In the genomic region with DNA sequence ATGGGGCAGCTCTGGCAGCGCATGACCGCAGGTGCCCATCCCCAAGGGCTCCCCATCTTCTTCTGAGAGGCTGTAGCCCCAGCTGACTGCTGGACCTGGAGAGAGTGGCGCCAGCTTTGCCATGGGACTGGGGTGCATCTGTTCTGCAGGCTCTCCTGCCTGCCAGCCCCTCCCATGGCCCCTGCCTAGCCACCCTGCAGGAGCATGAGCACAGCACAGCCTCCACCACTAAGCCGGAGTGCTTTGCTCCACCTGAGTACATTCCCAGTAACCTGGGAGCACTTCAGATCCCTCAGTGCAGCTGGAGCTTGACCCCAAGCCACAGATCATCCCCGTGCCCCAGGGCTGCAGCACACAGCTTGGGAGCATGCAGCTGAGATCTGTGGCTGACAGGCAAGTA, we compare ENCODE assay signal across 24 cellular contexts. TPM values are rescaled to one million over a fixed set of nuclear protein-coding genes. Genes with fewer than 3 reads are reported as not detected.
DNase-seq lines count a peak whose midpoint lies in the region; ATAC-seq, FAIRE-seq and TF ChIP-seq lines count a peak whose summit lies in the region.
"Had no signal": no experiment of that assay in that cellular context is flagged by ENCODE, and none has a peak within 500 bp of the region (broad histone marks: within the 10 kb centered on the region; RNA-seq: fewer than 3 reads in every experiment).

No MANE protein-coding gene starts in this region.

- H3K27me3 ChIP-seq in RWPE2 (ENCODE audit: insufficient read depth, poor library complexity, severe bottlenecking) (peaks cover 45% of the 10 kb centered on the region), neuronal stem cell (ENCODE audit: control insufficient read depth in 3 of 3, insufficient read depth in 3 of 3, low read depth in 1 of 3, low read length in 3 of 3) (peaks cover 0 to 9% (median 0%) of the 10 kb centered on the region in 3 experiments)

- H3K4me3 ChIP-seq in RWPE2 (ENCODE audit: severe bottlenecking) (no peak overlapping the region), kidney (ENCODE audit: low read length in 2 of 2) (no peak overlapping the region), neuronal stem cell (ENCODE audit: low read length in 2 of 2) (peak overlapping the region in 1 of 2 donors; percentile 49)
- H3K4me3 ChIP-seq: GM12878, GM23338 had no signal

- H3K9me3 ChIP-seq in RWPE2 (ENCODE audit: severe bottlenecking) (no peaks in the 10 kb centered on the region), kidney (ENCODE audit: control insufficient read depth in 1 of 2, low read length in 2 of 2) (no peaks in the 10 kb centered on the region), neuronal stem cell (replicated peaks in 1 of 2; ENCODE audit: control insufficient read depth in 2 of 2, insufficient read depth in 1 of 2, low read depth in 1 of 2, low read length in 2 of 2) (peaks cover 0 to 15% of the 10 kb centered on the region in 2 donors)

- H3K27ac ChIP-seq in RWPE2 (ENCODE audit: poor library complexity, severe bottlenecking): no peak overlapping the region
- no peak overlapping the region for H3K27ac ChIP-seq in kidney (ENCODE audit: low read depth in 2 of 2, low read length in 2 of 2)
- H3K27ac ChIP-seq in neuronal stem cell (replicated peaks; ENCODE audit: low read length): no peak overlapping the region

- FAIRE-seq in kidney (lab: Jason Lieb, UNC): no peak
- FAIRE-seq: GM12878 had no signal

- H4K91ac ChIP-seq in neuronal stem cell (ENCODE audit: low read depth, low read length, poor library complexity): no peak overlapping the region

- H3K4ac ChIP-seq in neuronal stem cell (ENCODE audit: low read length): no peak overlapping the region

- H3K36me3 Mint-ChIP-seq in CD14-positive monocyte: no peaks in the 10 kb centered on the region
- H3K36me3 Mint-ChIP-seq: CD4-positive, CD25-positive, alpha-beta regulatory T cell; CD8-positive, alpha-beta T cell had no signal

- POLR2A ChIA-PET in HEK293T (lab: Yijun Ruan, JAX): no interaction called here

- CTCF ChIA-PET in HEK293T (lab: Yijun Ruan, JAX): no interaction called here

- intact Hi-C loops in CD14-positive monocyte (cut with micrococcal nuclease) (no loop called here), kidney (cut with DNase I) (no loop called here)

- H3K9ac ChIP-seq in kidney (ENCODE audit: low read length in 2 of 2) (no peak overlapping the region), neuronal stem cell (ENCODE audit: low read depth, low read length, poor library complexity) (peak overlapping the region; percentile 60)

- TF ChIP-seq CTCF in CD14-positive monocyte (IDR thresholded peaks at IDR 0.05): no peak
- TF ChIP-seq CTCF in RWPE2 (IDR thresholded peaks at IDR 0.05; ENCODE audit: poor library complexity, severe bottlenecking): no peak
- TF ChIP-seq CTCF in kidney (IDR thresholded peaks at IDR 0.05; ENCODE audit: borderline replicate concordance, extremely low read depth, insufficient read depth): no peak

- no peak overlapping the region for H4K8ac ChIP-seq in neuronal stem cell (ENCODE audit: low read depth, low read length)

- H3K18ac ChIP-seq in neuronal stem cell (ENCODE audit: low read length): no peak overlapping the region

- no peak overlapping the region for H2BK5ac ChIP-seq in neuronal stem cell (ENCODE audit: low read length)

- no CpG with 5 or more reads among the region's 5 CpGs for WGBS in neuronal stem cell (ENCODE audit: extremely low coverage in 2 of 2, insufficient read length in 2 of 2, insufficient replicate concordance in 1 of 2), 2 donors

- no peak overlapping the region for H3K4me2 ChIP-seq in neuronal stem cell (ENCODE audit: insufficient read depth, low read length, poor library complexity, severe bottlenecking)
- H3K4me2 ChIP-seq: GM23338 had no signal

- no peak overlapping the region for H2BK12ac ChIP-seq in neuronal stem cell (ENCODE audit: low read length)

- no peak overlapping the region for H2AK5ac ChIP-seq in neuronal stem cell (ENCODE audit: low read depth, low read length)

- H2AFZ ChIP-seq in neuronal stem cell (ENCODE audit: low read length): no peak overlapping the region
- H2AFZ ChIP-seq: GM23338 had no signal

- H3K4me1 ChIP-seq in RWPE2 (ENCODE audit: insufficient read depth, poor library complexity, severe bottlenecking) (no peaks in the 10 kb centered on the region), kidney (ENCODE audit: control insufficient read depth in 1 of 2, insufficient read depth in 1 of 2, low read depth in 1 of 2, low read length in 2 of 2) (no peaks in the 10 kb centered on the region), neuronal stem cell (ENCODE audit: control insufficient read depth in 2 of 2, insufficient read depth in 1 of 2, low read depth in 1 of 2, low read length in 2 of 2) (no peaks in the 10 kb centered on the region)
- H3K4me1 ChIP-seq: Caco-2 had no signal

- DNase-seq in CD14-positive monocyte (ENCODE audit: low spot score) (peak; percentile 44), RWPE2 (ENCODE audit: low spot score) (peak; percentile 57), kidney (peak; percentile 57), neuronal stem cell (ENCODE audit: low spot score) (no peak), NCI-H1092 treated with DMSO at 0.1 percent for 48 hours (lab: John Stamatoyannopoulos, UW) (no peak), HEK293T (ENCODE audit: extremely low spot score) (no peak)
- DNase-seq: C1 segment of cervical spinal cord; Caco-2; CD4-positive, CD25-positive, alpha-beta regulatory T cell; CD8-positive, alpha-beta T cell; DMS 273 treated with DMSO at 0.1 percent for 48 hours; DMS79; EL; GDM1; H9; HFFc6 had no signal

- no peak overlapping the region for H2BK120ac ChIP-seq in neuronal stem cell (ENCODE audit: low read depth, low read length)

- no peak overlapping the region for H3K4me3 Mint-ChIP-seq in CD14-positive monocyte
- H3K4me3 Mint-ChIP-seq: CD4-positive, CD25-positive, alpha-beta regulatory T cell; CD8-positive, alpha-beta T cell; GM23338; H9; HFFc6 had no signal

- peaks cover 2% of the 10 kb centered on the region for H3K79me1 ChIP-seq in neuronal stem cell (ENCODE audit: low read depth, low read length)

- no peak overlapping the region for H3K23ac ChIP-seq in neuronal stem cell (ENCODE audit: low read depth, low read length, poor library complexity)

- no peak overlapping the region for H3K14ac ChIP-seq in neuronal stem cell (ENCODE audit: low read length)

- H2BK15ac ChIP-seq in neuronal stem cell (ENCODE audit: low read length): no peak overlapping the region

- H3K36me3 ChIP-seq in RWPE2 (ENCODE audit: low read depth) (no peaks in the 10 kb centered on the region), kidney (ENCODE audit: control insufficient read depth in 1 of 2, insufficient read depth in 2 of 2, low read length in 2 of 2) (no peaks in the 10 kb centered on the region), neuronal stem cell (replicated peaks in 1 of 2; ENCODE audit: control insufficient read depth in 2 of 2, insufficient read depth in 2 of 2, low read length in 2 of 2) (no peaks in the 10 kb centered on the region)

- no peaks in the 10 kb centered on the region for H3K4me1 Mint-ChIP-seq in CD14-positive monocyte
- H3K4me1 Mint-ChIP-seq: CD4-positive, CD25-positive, alpha-beta regulatory T cell had no signal

- H3K9me3 Mint-ChIP-seq in CD14-positive monocyte: peaks cover 0 to 3% (median 0%) of the 10 kb centered on the region in 7 donors
- H3K9me3 Mint-ChIP-seq: CD4-positive, CD25-positive, alpha-beta regulatory T cell; CD8-positive, alpha-beta T cell; GM23338; HFFc6 had no signal

- no peak overlapping the region for H3K27ac Mint-ChIP-seq in CD14-positive monocyte
- H3K27ac Mint-ChIP-seq: CD4-positive, CD25-positive, alpha-beta regulatory T cell; CD8-positive, alpha-beta T cell; GM23338; H9; HFFc6 had no signal

- ATAC-seq in RWPE2 (ENCODE audit: low read depth): no peak
- ATAC-seq in HG03571 (IDR thresholded peaks at IDR 0.05; ENCODE audit: unreplicated experiment): no peak
- ATAC-seq: CD8-positive, alpha-beta T cell; GM12878; GM23338; HCT116 had no signal

- peaks cover 20 to 32% (median 25%) of the 10 kb centered on the region in 3 donors for H3K27me3 Mint-ChIP-seq in CD14-positive monocyte (ENCODE audit: low read depth in 3 of 3)

TF ChIP-seq in HEK293T, 16 proteins besides CTCF, POLR2A, EP300 and RAD21:
- TF ChIP-seq FOXK2 (IDR thresholded peaks at IDR 0.05) (no peak), LEF1 (IDR thresholded peaks at IDR 0.05; ENCODE audit: borderline replicate concordance) (no peak), HDGF (IDR thresholded peaks at IDR 0.05; ENCODE audit: borderline replicate concordance) (no peak), SP1 (IDR thresholded peaks at IDR 0.05) (no peak), NFRKB (IDR thresholded peaks at IDR 0.05) (no peak), ELF4 (IDR thresholded peaks at IDR 0.05) (no peak), TARDBP (IDR thresholded peaks at IDR 0.05) (no peak), FOXM1 (IDR thresholded peaks at IDR 0.05; ENCODE audit: borderline replicate concordance) (no peak), FOXA1 (IDR thresholded peaks at IDR 0.05) (no peak), BHLHE40 (IDR thresholded peaks at IDR 0.05; ENCODE audit: borderline replicate concordance) (no peak), SUZ12 (IDR thresholded peaks at IDR 0.05) (no peak), ARNT (IDR thresholded peaks at IDR 0.05) (no peak)
- TF ChIP-seq, protein P1, sequence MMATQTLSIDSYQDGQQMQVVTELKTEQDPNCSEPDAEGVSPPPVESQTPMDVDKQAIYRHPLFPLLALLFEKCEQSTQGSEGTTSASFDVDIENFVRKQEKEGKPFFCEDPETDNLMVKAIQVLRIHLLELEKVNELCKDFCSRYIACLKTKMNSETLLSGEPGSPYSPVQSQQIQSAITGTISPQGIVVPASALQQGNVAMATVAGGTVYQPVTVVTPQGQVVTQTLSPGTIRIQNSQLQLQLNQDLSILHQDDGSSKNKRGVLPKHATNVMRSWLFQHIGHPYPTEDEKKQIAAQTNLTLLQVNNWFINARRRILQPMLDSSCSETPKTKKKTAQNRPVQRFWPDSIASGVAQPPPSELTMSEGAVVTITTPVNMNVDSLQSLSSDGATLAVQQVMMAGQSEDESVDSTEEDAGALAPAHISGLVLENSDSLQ (IDR thresholded peaks at IDR 0.05): no peak

RNA-seq across cellular contexts. Expression of a gene that starts 16.0 kb away (rescaled TPM):
- polyA plus RNA-seq in CD14-positive monocyte: not detected
- total RNA-seq in kidney: not detected
- not detected for polyA plus RNA-seq in kidney (ENCODE audit: insufficient read depth, low read depth, low replicate concordance)
- not detected for polyA plus RNA-seq in neuronal stem cell (2013, experiment 1 of 2)
- not detected for polyA plus RNA-seq in neuronal stem cell (2013, experiment 2 of 2)
- total RNA-seq: A172; A673; Caco-2; CD4-positive, CD25-positive, alpha-beta regulatory T cell; CD8-positive, alpha-beta T cell; GM12878; GM23338; H4; H9; HFFc6 had no signal
- polyA plus RNA-seq: BJ; CD4-positive, CD25-positive, alpha-beta regulatory T cell; GM12878; GM23338 had no signal

RNA-seq across cellular contexts. Expression of a gene that starts 38.9 kb away (rescaled TPM):
- polyA plus RNA-seq in CD14-positive monocyte (not detected), kidney (ENCODE audit: insufficient read depth, low read depth, low replicate concordance) (not detected)
- total RNA-seq in kidney: not detected
- not detected for polyA plus RNA-seq in neuronal stem cell (2013, experiment 1 of 2)
- polyA plus RNA-seq in neuronal stem cell (2013, experiment 2 of 2): not detected
- total RNA-seq: A172; A673; Caco-2; CD4-positive, CD25-positive, alpha-beta regulatory T cell; CD8-positive, alpha-beta T cell; GM12878; GM23338; H4; H9; HFFc6 had no signal
- polyA plus RNA-seq: BJ; CD4-positive, CD25-positive, alpha-beta regulatory T cell; GM12878; GM23338 had no signal

RNA-seq across cellular contexts. Expression of a gene that starts 53.8 kb away (rescaled TPM):
- polyA plus RNA-seq in CD14-positive monocyte (not detected), kidney (ENCODE audit: insufficient read depth, low read depth, low replicate concordance) (not detected)
- not detected for total RNA-seq in kidney
- polyA plus RNA-seq in neuronal stem cell (2013, experiment 1 of 2): not detected
- polyA plus RNA-seq in neuronal stem cell (2013, experiment 2 of 2): not detected
- total RNA-seq: A172; A673; Caco-2; CD4-positive, CD25-positive, alpha-beta regulatory T cell; CD8-positive, alpha-beta T cell; GM12878; GM23338; H4; H9; HFFc6 had no signal
- polyA plus RNA-seq: BJ; CD4-positive, CD25-positive, alpha-beta regulatory T cell; GM12878; GM23338 had no signal

Comparison
In these comparisons a context has a peak if more than half of its experiments do, and no peak if none do; other contexts are left out.
1. DNase-seq: peak in CD14-positive monocyte (single experiment), RWPE2 (single experiment) and kidney (single experiment); none in neuronal stem cell (single experiment), NCI-H1092 treated with DMSO at 0.1 percent for 48 hours (single experiment) and HEK293T (single experiment).